8 cellular contexts compared by ENCODE assay signal in genomic region chr2:230225486-230225885, GRCh38. TPM values are rescaled to one million over a fixed set of nuclear protein-coding genes. Genes with fewer than 3 reads are reported as not detected.
DNase-seq lines count a peak whose midpoint lies in the region; ATAC-seq and TF ChIP-seq lines count a peak whose summit lies in the region.

TSS of gene SP140 (plus strand) at chr2:230225736. CDS start at chr2:230225845, 109 bp downstream.

- H3K4me3 Mint-ChIP-seq in osteocyte (ENCODE audit: unreplicated experiment) = no peak within 1 kb of the TSS

- peaks cover 4% of the 10 kb centered on the region for H3K9me3 Mint-ChIP-seq in osteocyte (ENCODE audit: unreplicated experiment)

- no peak within 1 kb of the TSS for H3K27ac Mint-ChIP-seq in osteocyte (ENCODE audit: unreplicated experiment)

- H3K4me1 Mint-ChIP-seq in osteocyte (ENCODE audit: unreplicated experiment) = peaks cover 5% of the 10 kb centered on the region

- peak; percentile 58 for DNase-seq in activated CD8-positive, alpha-beta memory T cell treated with anti-CD3 and anti-CD28 coated beads, Interleukin-2, amount 50 U/mL, for 24 hours (ENCODE audit: extremely low read depth)
- DNase-seq in left colon = peak; percentile 48 to 58
- peak; percentile 79 for DNase-seq in stimulated activated CD8-positive, alpha-beta memory T cell treated with anti-CD3 and anti-CD28 coated beads, Interleukin-4, amount 100 ng/mL, for 48 hours
- DNase-seq in osteocyte (ENCODE audit: extremely low spot score, unreplicated experiment) = no peak
- no peak for DNase-seq in HUDEP-2 (lab: John Stamatoyannopoulos, UW; ENCODE audit: unreplicated experiment in 76 of 76)
- no peak for DNase-seq in NCI-H524 treated with DMSO at 0.1 percent for 48 hours (lab: John Stamatoyannopoulos, UW)

- ATAC-seq in GM19372 (IDR thresholded peaks at IDR 0.05; ENCODE audit: low read depth, unreplicated experiment) (peak; percentile 70), HG03432 (IDR thresholded peaks at IDR 0.05; ENCODE audit: unreplicated experiment) (peak; percentile 84), left colon (peak; percentile 54)

- no peak for TF ChIP-seq CTCF in osteocyte (IDR thresholded peaks at IDR 0.05)

- no peaks in the 10 kb centered on the region for H3K27me3 Mint-ChIP-seq in osteocyte (ENCODE audit: unreplicated experiment)

- intact Hi-C loops in left colon (cut with DNase I, micrococcal nuclease) = no loop called here

- no peaks in the 10 kb centered on the region for H3K36me3 Mint-ChIP-seq in osteocyte (ENCODE audit: unreplicated experiment)

RNA-seq across cellular contexts. Expression of gene SP140, which starts in this region (rescaled TPM):
- total RNA-seq in left colon = 1 to 10 TPM; 1.1 to 2.6 TPM
- 0.65 and 1.0 TPM in 2 replicates for total RNA-seq in osteocyte

Comparison
In these comparisons a context has a peak if more than half of its experiments do, and no peak if none do; other contexts are left out.
1. DNase-seq: peak in activated CD8-positive, alpha-beta memory T cell treated with anti-CD3 and anti-CD28 coated beads, Interleukin-2, amount 50 U/mL, for 24 hours (single experiment), left colon (2 of 2) and stimulated activated CD8-positive, alpha-beta memory T cell treated with anti-CD3 and anti-CD28 coated beads, Interleukin-4, amount 100 ng/mL, for 48 hours (single experiment); none in osteocyte (single experiment), HUDEP-2 (0 of 76) and NCI-H524 treated with DMSO at 0.1 percent for 48 hours (single experiment).
2. Peak in every context shown above with its lines, with median percentiles within 50 percentile points of each other: ATAC-seq.